In genomic region chr1:114508386-114508898, GRCh38 we compare ENCODE assay signal across 2 cellular contexts.
TF ChIP-seq lines count a peak whose summit lies in the region.

No MANE protein-coding gene starts in this region.

TF ChIP-seq in SK-N-SH, 30 proteins besides CTCF, POLR2A, EP300 and RAD21 (continued from another document):
- TF ChIP-seq REST (IDR thresholded peaks at IDR 0.05; ENCODE audit: low read depth, low read length) (no peak), TEAD4 (IDR thresholded peaks at IDR 0.05; ENCODE audit: borderline replicate concordance, insufficient read depth) (no peak), TAF1 (IDR thresholded peaks at IDR 0.05; ENCODE audit: borderline replicate concordance, low read depth, low read length) (no peak), EZH2phosphoT487 (IDR thresholded peaks at IDR 0.05; ENCODE audit: borderline replicate concordance, low read depth) (no peak), MXI1 (IDR thresholded peaks at IDR 0.05; ENCODE audit: low read depth, low read length) (no peak), PBX3 (IDR thresholded peaks at IDR 0.05) (no peak), JUND (IDR thresholded peaks at IDR 0.05) (no peak), TCF12 (IDR thresholded peaks at IDR 0.05) (no peak), MEF2A (IDR thresholded peaks at IDR 0.05; ENCODE audit: borderline replicate concordance, low read depth) (no peak), FOSL2 (IDR thresholded peaks at IDR 0.05; ENCODE audit: borderline replicate concordance, low read depth) (no peak), USF2 (IDR thresholded peaks at IDR 0.05; ENCODE audit: borderline replicate concordance, low read depth, low read length) (no peak), CHD2 (IDR thresholded peaks at IDR 0.05; ENCODE audit: low read length, partially characterized antibody) (no peak)

TF ChIP-seq in SK-N-SH treated with all-trans-retinoic acid at 6 μM for 48 hours, 23 proteins besides CTCF, POLR2A, EP300 and RAD21 (continued from another document):
- TF ChIP-seq TSHZ2 (CRISPR knock-in tag; IDR thresholded peaks at IDR 0.05) (no peak), POU6F1 (CRISPR knock-in tag; IDR thresholded peaks at IDR 0.05; ENCODE audit: borderline replicate concordance, low read depth) (no peak), ISL1 (CRISPR knock-in tag; IDR thresholded peaks at IDR 0.05) (no peak), ZNF565 (CRISPR knock-in tag; conservative IDR thresholded peaks at IDR 0.05; ENCODE audit: low read depth) (no peak), ZFP3 (CRISPR knock-in tag; IDR thresholded peaks at IDR 0.05) (no peak), ZC3H10 (CRISPR knock-in tag; IDR thresholded peaks at IDR 0.05) (no peak), OSR1 (CRISPR knock-in tag; IDR thresholded peaks at IDR 0.05) (no peak), TOX (CRISPR knock-in tag; IDR thresholded peaks at IDR 0.05; ENCODE audit: borderline replicate concordance) (no peak), ZFP30 (CRISPR knock-in tag; IDR thresholded peaks at IDR 0.05) (no peak)
